In genomic region chr14:66910306-66910705, GRCh38 we compare ENCODE assay signal across 23 cellular contexts.
A peak's percentile ranks its signal among the peaks of the same experiment; 100 is the strongest.
DNase-seq lines count a peak whose midpoint lies in the region; TF ChIP-seq lines count a peak whose summit lies in the region.
"Had no signal": no experiment of that assay in that cellular context is flagged by ENCODE, and none has a peak within 500 bp of the region (broad histone marks: within the 10 kb centered on the region; RNA-seq: fewer than 3 reads in every experiment).

No MANE protein-coding gene starts in this region.

- H3K36me3 ChIP-seq in MM.1S (replicated peaks; ENCODE audit: insufficient read depth, low read length), result no peaks in the 10 kb centered on the region

- no peak overlapping the region for H3K4me2 ChIP-seq in MM.1S (ENCODE audit: low read depth, low read length)
- H3K4me2 ChIP-seq: KMS-11 had no signal

- in situ Hi-C loops in astrocyte of the spinal cord (cut with HindIII; ENCODE audit: low sequenced_read_pairs), result no loop called here

- no peaks in the 10 kb centered on the region for H3K4me1 ChIP-seq in MM.1S (ENCODE audit: low read length)

- peak; percentile 5 for DNase-seq in AG10803 (ENCODE audit: low read depth)
- DNase-seq in HFF-Myc (ENCODE audit: extremely low read depth, low read depth), result peak; percentile 11
- DNase-seq in astrocyte of the spinal cord (ENCODE audit: low read depth, low spot score), result peak; percentile 11
- peak; percentile 3 to 24 for DNase-seq in foreskin fibroblast
- DNase-seq in midbrain (lab: John Stamatoyannopoulos, UW), result no peak
- DNase-seq in MM.1S, result no peak
- no peak for DNase-seq in cardiac septum (ENCODE audit: low spot score)
- no peak for DNase-seq in activated effector memory CD4-positive, alpha-beta T cell treated with anti-CD3 and anti-CD28 coated beads, Interleukin-2, amount 50 U/mL, for 16 hours
- DNase-seq: ACHN, AML-193, H9, MV-4-11, NCI-H1105 treated with DMSO at 0.1 percent for 48 hours, NCI-H1694, NCI-H2081, NCI-H2171, NCI-H345, NCI-H526, OCI-M1, Right ventricle myocardium superior had no signal

- no peaks in the 10 kb centered on the region for H3K27me3 ChIP-seq in MM.1S (replicated peaks; ENCODE audit: insufficient read depth, low read length)

- H4K20me1 ChIP-seq in MM.1S (ENCODE audit: insufficient read depth, low read length), result no peaks in the 10 kb centered on the region

- no peak overlapping the region for H2AFZ ChIP-seq in MM.1S (ENCODE audit: low read length)

- no peak for TF ChIP-seq CTCF in AG10803 (conservative IDR thresholded peaks at IDR 0.05; ENCODE audit: low read length)
- TF ChIP-seq CTCF in HFF-Myc (IDR thresholded peaks at IDR 0.05; ENCODE audit: low read depth, low read length, missing control alignments), result no peak
- TF ChIP-seq CTCF in astrocyte of the spinal cord (IDR thresholded peaks at IDR 0.05; ENCODE audit: low read depth, low read length), result no peak
- no peak for TF ChIP-seq CTCF in foreskin fibroblast (IDR thresholded peaks at IDR 0.05; ENCODE audit: low read depth, low read length)
- TF ChIP-seq CTCF in MM.1S (IDR thresholded peaks at IDR 0.05; ENCODE audit: low read length), result no peak

- H3K9me3 ChIP-seq in MM.1S (replicated peaks; ENCODE audit: insufficient read depth, low read length), result no peaks in the 10 kb centered on the region

- H3K79me2 ChIP-seq in MM.1S (ENCODE audit: low read length), result no peaks in the 10 kb centered on the region

- no peak overlapping the region for H3K9ac ChIP-seq in MM.1S (ENCODE audit: low read length)
- H3K9ac ChIP-seq: KMS-11 had no signal

- intact Hi-C loops in cardiac septum (cut with DNase I), result no loop called here

- H3F3A ChIP-seq in MM.1S (ENCODE audit: insufficient read depth, low read length), result no peaks in the 10 kb centered on the region

- H3K27ac ChIP-seq in MM.1S (ENCODE audit: low read length), result no peak overlapping the region
- H3K27ac ChIP-seq: 22Rv1, C4-2B, KMS-11 had no signal

- H3K4me3 ChIP-seq in AG10803 (ENCODE audit: low read length), result no peak overlapping the region
- H3K4me3 ChIP-seq in HFF-Myc (replicated peaks; ENCODE audit: low read depth, low read length), result no peak overlapping the region
- no peak overlapping the region for H3K4me3 ChIP-seq in astrocyte of the spinal cord (ENCODE audit: low read depth, low read length)
- no peak overlapping the region for H3K4me3 ChIP-seq in foreskin fibroblast (ENCODE audit: low read depth in 1 of 2, low read length in 2 of 2)
- H3K4me3 ChIP-seq in MM.1S (ENCODE audit: low read length), result no peak overlapping the region

- no peaks in the 10 kb centered on the region for H3K9me2 ChIP-seq in MM.1S (replicated peaks; ENCODE audit: insufficient read depth, low read length)

Comparison
In these comparisons a context has a peak if more than half of its experiments do, and no peak if none do; other contexts are left out.
1. DNase-seq: peak in AG10803 (single experiment), HFF-Myc (single experiment), astrocyte of the spinal cord (single experiment) and foreskin fibroblast (2 of 2); none in midbrain (single experiment), MM.1S (single experiment), cardiac septum (single experiment) and activated effector memory CD4-positive, alpha-beta T cell treated with anti-CD3 and anti-CD28 coated beads, Interleukin-2, amount 50 U/mL, for 16 hours (single experiment).